Comparison of ENCODE assay signal across 23 cellular contexts in the genomic region with DNA sequence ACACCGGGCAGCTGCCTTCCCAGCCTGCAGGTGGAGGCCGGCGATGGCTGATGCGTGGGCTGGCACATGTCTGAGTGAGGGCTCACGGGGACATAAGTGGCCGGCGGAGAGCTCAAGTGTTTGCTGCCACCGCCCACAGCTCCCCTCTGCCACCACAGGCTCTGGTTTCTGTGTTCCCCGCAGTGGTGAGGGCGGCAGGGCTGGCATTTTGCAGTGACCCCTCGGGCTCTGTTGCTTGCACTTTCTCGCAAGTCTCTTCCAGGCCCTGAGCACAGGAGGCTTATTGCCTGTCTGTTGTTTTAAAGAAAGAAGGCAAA.
A peak's percentile ranks its signal among the peaks of the same experiment; 100 is the strongest.
DNase-seq lines count a peak whose midpoint lies in the region; ATAC-seq and TF ChIP-seq lines count a peak whose summit lies in the region.
"Had no signal": no experiment of that assay in that cellular context is flagged by ENCODE, and none has a peak within 500 bp of the region (broad histone marks: within the 10 kb centered on the region; RNA-seq: fewer than 3 reads in every experiment).

No MANE protein-coding gene starts in this region.

- no peak for TF ChIP-seq POLR2A in spleen (IDR thresholded peaks at IDR 0.05)

- 80 to 92% (median 83%) methylated on average over 7 to 12 of the region's 12 CpGs for WGBS in spleen, 5 donors

- H3K4me3 ChIP-seq in spleen = no peak overlapping the region
- H3K4me3 ChIP-seq: cardiac muscle cell, esophagus squamous epithelium, GM23338, Peyer's patch, right lobe of liver, tibial nerve had no signal

- DNase-seq in NCI-H2196 (lab: John Stamatoyannopoulos, UW; ENCODE audit: unreplicated experiment) = peak; percentile 11
- DNase-seq in NCI-H2196 treated with DMSO at 0.1 percent for 48 hours (lab: John Stamatoyannopoulos, UW; ENCODE audit: unreplicated experiment) = no peak
- peak; percentile 45 for DNase-seq in NCI-H2081 treated with DMSO at 0.1 percent for 48 hours (lab: John Stamatoyannopoulos, UW)
- DNase-seq in cerebellar cortex (ENCODE audit: low spot score) = peak; percentile 20
- DNase-seq in spleen = peak; percentile 66
- no peak for DNase-seq in glomerular visceral epithelial cell (ENCODE audit: extremely low spot score)
- DNase-seq in activated CD8-positive, alpha-beta memory T cell treated with anti-CD3 and anti-CD28 coated beads, Interleukin-2, amount 50 U/mL, for 4 hours = no peak
- DNase-seq: activated CD4-positive, alpha-beta T cell treated with anti-CD3 and anti-CD28 coated beads for 4 hours; activated gamma-delta T cell treated with Interleukin-2 at 50 U/mL for 16 hours; amniotic stem cell; effector CD8-positive, alpha-beta T cell; esophagus squamous epithelium; IMR-90; left ventricle myocardium superior; NCI-H526 treated with DMSO at 0.1 percent for 48 hours; right lobe of liver; stimulated activated naive CD4-positive, alpha-beta T cell treated with Interleukin-2 at 50 U/mL for 16 hours had no signal

- peaks cover 0 to 11% (median 0%) of the 10 kb centered on the region in 8 donors for H3K9me3 ChIP-seq in spleen
- H3K9me3 ChIP-seq: esophagus squamous epithelium, Peyer's patch, right lobe of liver had no signal

- no peak for TF ChIP-seq CTCF in spleen (IDR thresholded peaks at IDR 0.05 in 8 of 11, conservative IDR thresholded peaks at IDR 0.05 in 3 of 11)

- no peaks in the 10 kb centered on the region for H3K36me3 ChIP-seq in spleen
- H3K36me3 ChIP-seq: cardiac muscle cell, esophagus squamous epithelium, Peyer's patch, right lobe of liver, tibial nerve had no signal

- intact Hi-C loops in spleen (cut with DNase I; ENCODE audit: low total_unique reads) = no loop called here

- no peak overlapping the region for H3K27ac ChIP-seq in spleen
- H3K27ac ChIP-seq: cardiac muscle cell, esophagus squamous epithelium, HL-60, Peyer's patch, right lobe of liver, tibial nerve had no signal

- H3K27me3 ChIP-seq in spleen (replicated peaks in 1 of 7) = no peaks in the 10 kb centered on the region
- H3K27me3 ChIP-seq: cardiac muscle cell, esophagus squamous epithelium, Peyer's patch, right lobe of liver, tibial nerve had no signal

- no peak for ATAC-seq in HG02870 (IDR thresholded peaks at IDR 0.05; ENCODE audit: unreplicated experiment)
- ATAC-seq: GM23338, left ventricle myocardium superior had no signal

- no peaks in the 10 kb centered on the region for H3K4me1 ChIP-seq in spleen
- H3K4me1 ChIP-seq: esophagus squamous epithelium, Peyer's patch, right lobe of liver, tibial nerve had no signal

Comparison
In these comparisons a context has a peak if more than half of its experiments do, and no peak if none do; other contexts are left out.
1. DNase-seq: peak in NCI-H2196 (single experiment), NCI-H2081 treated with DMSO at 0.1 percent for 48 hours (single experiment), cerebellar cortex (single experiment) and spleen (single experiment); none in NCI-H2196 treated with DMSO at 0.1 percent for 48 hours (single experiment), glomerular visceral epithelial cell (single experiment) and activated CD8-positive, alpha-beta memory T cell treated with anti-CD3 and anti-CD28 coated beads, Interleukin-2, amount 50 U/mL, for 4 hours (single experiment).